ENCODE assay signal across 8 cellular contexts in the genomic region with DNA sequence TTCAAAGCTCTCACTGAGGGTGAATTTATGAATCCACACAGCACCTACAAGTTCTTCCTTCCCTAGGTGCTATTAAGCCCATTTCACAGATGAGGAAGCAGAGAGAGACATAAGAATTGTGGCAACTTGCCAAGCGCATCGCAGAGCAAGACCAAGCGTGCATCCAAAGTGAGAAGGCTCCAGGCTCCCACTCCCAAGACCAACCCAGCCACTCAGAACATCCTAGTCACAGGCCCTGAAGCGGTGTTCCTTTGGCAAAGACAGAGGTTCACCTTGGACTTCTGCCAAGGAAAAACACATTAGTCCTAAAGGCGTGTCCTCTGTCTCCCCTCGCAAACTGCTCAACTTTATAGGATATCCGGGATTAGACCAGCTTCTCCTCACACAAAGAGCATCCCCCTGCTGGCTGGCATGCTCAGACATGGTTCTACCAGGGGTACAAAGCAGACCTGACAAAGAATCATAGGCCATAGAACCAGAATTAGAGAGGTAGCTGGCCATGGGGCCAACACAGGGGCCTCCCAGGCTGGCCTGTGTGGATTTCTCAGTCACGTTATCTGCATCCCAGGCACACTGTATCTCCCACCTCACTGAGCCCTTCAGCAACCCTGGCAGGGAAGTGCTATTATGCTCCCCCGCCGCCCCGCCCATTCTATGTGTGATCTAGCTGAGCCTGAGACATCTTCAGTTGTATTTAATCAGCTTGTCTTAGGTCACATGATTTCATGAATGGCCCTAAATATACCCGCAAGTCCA.
DNase-seq lines count a peak whose midpoint lies in the region; ATAC-seq, FAIRE-seq and TF ChIP-seq lines count a peak whose summit lies in the region.

No MANE protein-coding gene starts in this region.

- no peak overlapping the region for H2AK5ac ChIP-seq in mesendoderm (ENCODE audit: low read length)

- H4K5ac ChIP-seq in mesendoderm (ENCODE audit: low read length): no peak overlapping the region

- no peaks in the 10 kb centered on the region for H3K9me2 ChIP-seq in MM.1S (replicated peaks; ENCODE audit: insufficient read depth, low read length)

- DNase-seq in DMS153 treated with DMSO at 0.1 percent for 48 hours (lab: John Stamatoyannopoulos, UW; ENCODE audit: unreplicated experiment) (peak; percentile 44), NCI-H1694 treated with DMSO at 0.1 percent for 48 hours (lab: John Stamatoyannopoulos, UW) (peak; percentile 15), body of pancreas (peak; percentile 14 to 35 (median 16)), mesendoderm (peak; percentile 46), GM12891 (ENCODE audit: insufficient read length, low spot score) (no peak), NK-92 (lab: John Stamatoyannopoulos, UW; ENCODE audit: unreplicated experiment) (no peak), MM.1S (no peak)
- DNase-seq in stimulated activated naive CD4-positive, alpha-beta T cell treated with Interleukin-2 at 50 U/mL for 16 hours (lab: John Stamatoyannopoulos, UW): no peak

- H3K4me2 ChIP-seq in mesendoderm (ENCODE audit: low read length): no peak overlapping the region
- no peak overlapping the region for H3K4me2 ChIP-seq in MM.1S (ENCODE audit: low read depth, low read length)

- no peaks in the 10 kb centered on the region for H3K9me3 ChIP-seq in body of pancreas
- H3K9me3 ChIP-seq in MM.1S (replicated peaks; ENCODE audit: insufficient read depth, low read length): no peaks in the 10 kb centered on the region

- ATAC-seq in body of pancreas: peak; percentile 45

- H2BK120ac ChIP-seq in mesendoderm (ENCODE audit: low read depth, low read length): no peak overlapping the region

- H3K23ac ChIP-seq in mesendoderm (ENCODE audit: low read length): no peak overlapping the region

- H3K27me3 ChIP-seq in body of pancreas: no peaks in the 10 kb centered on the region
- H3K27me3 ChIP-seq in mesendoderm (ENCODE audit: insufficient read depth, low read length, poor library complexity): no peaks in the 10 kb centered on the region
- H3K27me3 ChIP-seq in MM.1S (replicated peaks; ENCODE audit: insufficient read depth, low read length): no peaks in the 10 kb centered on the region

- no peak overlapping the region for H3K4ac ChIP-seq in mesendoderm (ENCODE audit: low read depth, low read length)

- H3K4me3 ChIP-seq in body of pancreas (no peak overlapping the region), mesendoderm (ENCODE audit: low read length) (no peak overlapping the region), MM.1S (ENCODE audit: low read length) (no peak overlapping the region)

- no peaks in the 10 kb centered on the region for H3K79me2 ChIP-seq in mesendoderm (ENCODE audit: control insufficient read depth, insufficient read depth, low read length)
- H3K79me2 ChIP-seq in MM.1S (ENCODE audit: low read length): no peaks in the 10 kb centered on the region

- H2BK5ac ChIP-seq in mesendoderm (ENCODE audit: low read length): no peak overlapping the region

- H2AFZ ChIP-seq in MM.1S (ENCODE audit: low read length): no peak overlapping the region

- H4K8ac ChIP-seq in mesendoderm (ENCODE audit: low read depth, low read length): no peak overlapping the region

- H3K79me1 ChIP-seq in mesendoderm (ENCODE audit: low read length): no peaks in the 10 kb centered on the region

- WGBS in body of pancreas, 2 donors: 76 to 77% methylated on average over 12 of the region's 12 CpGs
- no CpG with 5 or more reads among the region's 12 CpGs for WGBS in mesendoderm (ENCODE audit: extremely low coverage, insufficient coverage, low lambda C conversion rate)

- TF ChIP-seq CTCF in body of pancreas (IDR thresholded peaks at IDR 0.05): no peak
- no peak for TF ChIP-seq CTCF in MM.1S (IDR thresholded peaks at IDR 0.05; ENCODE audit: low read length)

- peaks cover 30% of the 10 kb centered on the region for H3F3A ChIP-seq in MM.1S (ENCODE audit: insufficient read depth, low read length)

- no peak overlapping the region for H3K27ac ChIP-seq in body of pancreas
- H3K27ac ChIP-seq in mesendoderm (ENCODE audit: low read depth, low read length): no peak overlapping the region
- H3K27ac ChIP-seq in MM.1S (ENCODE audit: low read length): no peak overlapping the region

- H3K36me3 ChIP-seq in body of pancreas (replicated peaks in 1 of 2; ENCODE audit: insufficient read depth in 1 of 2, low read depth in 2 of 2) (no peaks in the 10 kb centered on the region), mesendoderm (ENCODE audit: control insufficient read depth, insufficient read depth, low read length) (no peaks in the 10 kb centered on the region), MM.1S (replicated peaks; ENCODE audit: insufficient read depth, low read length) (no peaks in the 10 kb centered on the region)

- H4K20me1 ChIP-seq in MM.1S (ENCODE audit: insufficient read depth, low read length): no peaks in the 10 kb centered on the region

- H3K18ac ChIP-seq in mesendoderm (ENCODE audit: low read length): no peak overlapping the region

- intact Hi-C loops in body of pancreas (cut with DNase I): no loop called here

- TF ChIP-seq POLR2A in body of pancreas (IDR thresholded peaks at IDR 0.05) (no peak), GM12891 (IDR thresholded peaks at IDR 0.05; ENCODE audit: low read depth, low read length) (no peak)

- FAIRE-seq in GM12891 (lab: Jason Lieb, UNC): no peak

- peaks cover 13% of the 10 kb centered on the region for H3K4me1 ChIP-seq in body of pancreas
- no peaks in the 10 kb centered on the region for H3K4me1 ChIP-seq in mesendoderm (ENCODE audit: control insufficient read depth, low read depth, low read length)
- H3K4me1 ChIP-seq in MM.1S (ENCODE audit: low read length): peaks cover 42% of the 10 kb centered on the region

- no peak overlapping the region for H2BK15ac ChIP-seq in mesendoderm (replicated peaks; ENCODE audit: low read depth)

- H3K56ac ChIP-seq in mesendoderm (ENCODE audit: low read length): no peak overlapping the region

- no peak overlapping the region for H3K9ac ChIP-seq in mesendoderm (ENCODE audit: low read length)
- H3K9ac ChIP-seq in MM.1S (ENCODE audit: low read length): no peak overlapping the region

TF ChIP-seq in GM12891, 5 proteins besides CTCF, POLR2A, EP300 and RAD21:
- TF ChIP-seq POU2F2 (IDR thresholded peaks at IDR 0.05; ENCODE audit: low read depth, low read length) (no peak), TAF1 (IDR thresholded peaks at IDR 0.05; ENCODE audit: low read depth, low read length) (no peak), PAX5 (IDR thresholded peaks at IDR 0.05; ENCODE audit: insufficient read depth, low read length, severe bottlenecking) (no peak), SPI1 (IDR thresholded peaks at IDR 0.05; ENCODE audit: low read depth, low read length) (no peak), POLR2AphosphoS5 (IDR thresholded peaks at IDR 0.05; ENCODE audit: low read depth, low read length) (no peak)

Comparison
In these comparisons a context has a peak if more than half of its experiments do, and no peak if none do; other contexts are left out.
1. DNase-seq: peak in DMS153 treated with DMSO at 0.1 percent for 48 hours (single experiment), NCI-H1694 treated with DMSO at 0.1 percent for 48 hours (single experiment), body of pancreas (4 of 4) and mesendoderm (single experiment); none in stimulated activated naive CD4-positive, alpha-beta T cell treated with Interleukin-2 at 50 U/mL for 16 hours (single experiment), GM12891 (single experiment), NK-92 (single experiment) and MM.1S (single experiment).